Comparison of ENCODE assay signal across 11 cellular contexts in genomic region chr11:119691701-119692546, GRCh38. TPM values are rescaled to one million over a fixed set of nuclear protein-coding genes. Genes with fewer than 3 reads are reported as not detected.
DNase-seq lines count a peak whose midpoint lies in the region; ATAC-seq and TF ChIP-seq lines count a peak whose summit lies in the region.
"Had no signal": no experiment of that assay in that cellular context is flagged by ENCODE, and none has a peak within 500 bp of the region (broad histone marks: within the 10 kb centered on the region; RNA-seq: fewer than 3 reads in every experiment).

No MANE protein-coding gene starts in this region.

- H3K27me3 ChIP-seq in RWPE2 (ENCODE audit: insufficient read depth, poor library complexity, severe bottlenecking) (no peaks in the 10 kb centered on the region), esophagus squamous epithelium (no peaks in the 10 kb centered on the region)
- no peaks in the 10 kb centered on the region for H3K27me3 ChIP-seq in effector memory CD4-positive, alpha-beta T cell (replicated peaks; ENCODE audit: control insufficient read depth, insufficient read depth, low read length, poor library complexity, severe bottlenecking)

- TF ChIP-seq CTCF in RWPE2 (IDR thresholded peaks at IDR 0.05; ENCODE audit: poor library complexity, severe bottlenecking) (no peak), esophagus squamous epithelium (IDR thresholded peaks at IDR 0.05) (no peak)

- no peak overlapping the region for H3K4me3 ChIP-seq in RWPE2 (ENCODE audit: severe bottlenecking)
- H3K4me3 ChIP-seq in esophagus squamous epithelium: peak overlapping the region in 2 of 4 donors; percentile 11 to 13
- H3K4me3 ChIP-seq in effector memory CD4-positive, alpha-beta T cell (ENCODE audit: insufficient read depth, low read depth, low read length, poor library complexity, severe bottlenecking): no peak overlapping the region
- H3K4me3 ChIP-seq: thoracic aorta had no signal

- H3K9me3 ChIP-seq in RWPE2 (ENCODE audit: severe bottlenecking): no peaks in the 10 kb centered on the region
- H3K9me3 ChIP-seq in esophagus squamous epithelium: no peaks in the 10 kb centered on the region
- no peaks in the 10 kb centered on the region for H3K9me3 ChIP-seq in effector memory CD4-positive, alpha-beta T cell (ENCODE audit: control insufficient read depth, low read length)
- H3K9me3 ChIP-seq: thoracic aorta had no signal

- ATAC-seq in RWPE2 (ENCODE audit: low read depth) (peak; percentile 63), HG03097 (IDR thresholded peaks at IDR 0.05; ENCODE audit: low FRiP score, unreplicated experiment) (no peak)

- intact Hi-C loops in esophagus squamous epithelium (cut with DNase I): no loop called here

- TF ChIP-seq POLR2A in esophagus squamous epithelium (IDR thresholded peaks at IDR 0.05): peak in 1 of 4 donors; percentile 24

- peak overlapping the region; percentile 95 for H3K27ac ChIP-seq in RWPE2 (ENCODE audit: poor library complexity, severe bottlenecking)
- peak overlapping the region; percentile 94 to 98 (median 94) for H3K27ac ChIP-seq in esophagus squamous epithelium
- no peak overlapping the region for H3K27ac ChIP-seq in effector memory CD4-positive, alpha-beta T cell (ENCODE audit: insufficient read depth, low read length, poor library complexity, severe bottlenecking)
- H3K27ac ChIP-seq: thoracic aorta had no signal

- H3K4me1 ChIP-seq in RWPE2 (ENCODE audit: insufficient read depth, poor library complexity, severe bottlenecking) (peaks cover 92% of the 10 kb centered on the region), esophagus squamous epithelium (peaks cover 54 to 99% (median 76%) of the 10 kb centered on the region in 3 donors)
- H3K4me1 ChIP-seq in effector memory CD4-positive, alpha-beta T cell (ENCODE audit: control insufficient read depth, insufficient read depth, low read length, poor library complexity, severe bottlenecking): peaks cover 10% of the 10 kb centered on the region

- 42 to 62% methylated on average over 7 to 11 of the region's 27 CpGs for WGBS in esophagus squamous epithelium, 2 donors

- peaks cover 9% of the 10 kb centered on the region; the same call in 1 of the 2 replicates for H3K36me3 ChIP-seq in RWPE2 (ENCODE audit: low read depth)
- no peaks in the 10 kb centered on the region for H3K36me3 ChIP-seq in esophagus squamous epithelium
- no peaks in the 10 kb centered on the region for H3K36me3 ChIP-seq in effector memory CD4-positive, alpha-beta T cell (ENCODE audit: control insufficient read depth, insufficient read depth, low read length)
- H3K36me3 ChIP-seq: thoracic aorta had no signal

- DNase-seq in NCI-H524 (lab: John Stamatoyannopoulos, UW): peak; percentile 73 to 80
- DNase-seq in NCI-H524 treated with DMSO at 0.1 percent for 48 hours (lab: John Stamatoyannopoulos, UW): no peak
- DNase-seq in RWPE2 (ENCODE audit: low spot score): peak; percentile 96
- DNase-seq in esophagus squamous epithelium (lab: John Stamatoyannopoulos, UW): no peak
- peak; percentile 90 for DNase-seq in ureter (ENCODE audit: low spot score)
- no peak for DNase-seq in effector memory CD4-positive, alpha-beta T cell
- no peak for DNase-seq in foreskin melanocyte
- DNase-seq: NCI-H2227 treated with DMSO at 0.1 percent for 48 hours, right cardiac atrium had no signal

RNA-seq across cellular contexts. Expression of gene NECTIN1, which starts 37.1 kb away (rescaled TPM):
- total RNA-seq in esophagus squamous epithelium: 100 to 1,000 TPM in 2 of 4 donors, 10 to 100 TPM in 2; 72.5 to 163 (median 117) TPM
- total RNA-seq in ureter: 232 TPM

Comparison
In these comparisons a context has a peak if more than half of its experiments do, and no peak if none do; other contexts are left out.
1. DNase-seq: peak in NCI-H524 (2 of 2), RWPE2 (single experiment) and ureter (single experiment); none in NCI-H524 treated with DMSO at 0.1 percent for 48 hours (single experiment), esophagus squamous epithelium (single experiment), effector memory CD4-positive, alpha-beta T cell (0 of 3) and foreskin melanocyte (single experiment).